In the genomic region with DNA sequence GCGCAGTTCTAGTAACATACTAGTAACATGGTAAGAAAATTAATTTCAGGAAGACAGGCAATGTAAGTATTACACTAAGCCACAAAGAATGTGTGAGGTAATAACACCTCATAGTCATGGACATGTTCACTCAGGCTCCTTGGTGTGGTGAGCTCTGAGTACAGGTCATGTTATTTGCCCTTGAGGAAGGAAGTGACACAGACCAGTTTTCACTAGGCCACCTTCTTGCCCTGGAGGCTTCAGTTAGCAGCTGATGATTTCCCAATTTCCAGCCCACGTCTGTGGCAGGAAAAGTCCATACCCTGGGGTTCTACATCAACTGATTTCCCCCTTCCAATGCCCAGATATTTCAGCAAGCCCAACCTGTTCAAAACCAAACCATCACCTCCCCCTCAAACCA, we compare ENCODE assay signal across 9 cellular contexts. TPM values are rescaled to one million over a fixed set of nuclear protein-coding genes. Genes with fewer than 3 reads are reported as not detected.
DNase-seq lines count a peak whose midpoint lies in the region; ATAC-seq, FAIRE-seq and TF ChIP-seq lines count a peak whose summit lies in the region.
"Had no signal": no experiment of that assay in that cellular context is flagged by ENCODE, and none has a peak within 500 bp of the region (broad histone marks: within the 10 kb centered on the region; RNA-seq: fewer than 3 reads in every experiment).

No MANE protein-coding gene starts in this region.

- no peaks in the 10 kb centered on the region for H3K36me3 Mint-ChIP-seq in natural killer cell treated with Interleukin-12 subunit alpha and Interleukin-12 subunit beta and Interleukin-15 and Interleukin-18, amount 100 ng/mL, for 72 hours
- H3K36me3 Mint-ChIP-seq in neural progenitor cell: peaks cover 12% of the 10 kb centered on the region

- H3K9me3 Mint-ChIP-seq in natural killer cell treated with Interleukin-12 subunit alpha and Interleukin-12 subunit beta and Interleukin-15 and Interleukin-18, amount 100 ng/mL, for 72 hours: no peaks in the 10 kb centered on the region
- H3K9me3 Mint-ChIP-seq in neural progenitor cell: no peaks in the 10 kb centered on the region
- H3K9me3 Mint-ChIP-seq: brain had no signal

- FAIRE-seq in bronchial epithelial cell (lab: Jason Lieb, UNC): peak; percentile 98

- H3K27ac Mint-ChIP-seq in natural killer cell treated with Interleukin-12 subunit alpha and Interleukin-12 subunit beta and Interleukin-15 and Interleukin-18, amount 100 ng/mL, for 72 hours: no peak overlapping the region
- no peak overlapping the region for H3K27ac Mint-ChIP-seq in neural progenitor cell

- H2AFZ ChIP-seq in Loucy (ENCODE audit: low read length): peak overlapping the region; percentile 24; the same call in 1 of the 2 replicates
- H2AFZ ChIP-seq in neural progenitor cell (replicated peaks): no peak overlapping the region

- peaks cover 13% of the 10 kb centered on the region for H3K4me1 ChIP-seq in Loucy (ENCODE audit: insufficient read depth, low read length, poor library complexity, severe bottlenecking)
- peaks cover 16% of the 10 kb centered on the region for H3K4me1 ChIP-seq in neural progenitor cell

- H3K27me3 ChIP-seq in Loucy (ENCODE audit: insufficient read depth, low read length, poor library complexity, severe bottlenecking): no peaks in the 10 kb centered on the region
- H3K27me3 ChIP-seq in bronchial epithelial cell (ENCODE audit: control insufficient read depth, insufficient read depth, low read length): no peaks in the 10 kb centered on the region
- H3K27me3 ChIP-seq in neural progenitor cell: no peaks in the 10 kb centered on the region

- H3K9ac ChIP-seq in Loucy (ENCODE audit: low read depth, low read length, poor library complexity, severe bottlenecking): peak overlapping the region; percentile 61
- H3K9ac ChIP-seq in neural progenitor cell: no peak overlapping the region

- H3K36me3 ChIP-seq in Loucy (ENCODE audit: insufficient read depth, low read length): no peaks in the 10 kb centered on the region
- no peaks in the 10 kb centered on the region for H3K36me3 ChIP-seq in bronchial epithelial cell (ENCODE audit: control insufficient read depth, insufficient read depth, low read length)
- no peaks in the 10 kb centered on the region for H3K36me3 ChIP-seq in neural progenitor cell

- H3K27me3 Mint-ChIP-seq in natural killer cell treated with Interleukin-12 subunit alpha and Interleukin-12 subunit beta and Interleukin-15 and Interleukin-18, amount 100 ng/mL, for 72 hours: no peaks in the 10 kb centered on the region
- no peaks in the 10 kb centered on the region for H3K27me3 Mint-ChIP-seq in neural progenitor cell (ENCODE audit: insufficient read depth, low read depth)
- H3K27me3 Mint-ChIP-seq: brain had no signal

- no peak overlapping the region for H3K4me3 ChIP-seq in Loucy (ENCODE audit: low read length, poor library complexity, severe bottlenecking)
- no peak overlapping the region for H3K4me3 ChIP-seq in bronchial epithelial cell (ENCODE audit: low read depth, low read length)
- H3K4me3 ChIP-seq in neural progenitor cell: no peak overlapping the region

- H3K9me3 ChIP-seq in Loucy (ENCODE audit: insufficient read depth, low read depth, low read length): no peaks in the 10 kb centered on the region
- no peaks in the 10 kb centered on the region for H3K9me3 ChIP-seq in neural progenitor cell (ENCODE audit: low read depth)

- in situ Hi-C loops in Caki2 (cut with HindIII; ENCODE audit: low pct_unique_long_range_greater_than_20kb, low sequenced_read_pairs): no loop called here

- peak; percentile 75 to 85 for ATAC-seq in natural killer cell treated with Interleukin-12 subunit alpha and Interleukin-12 subunit beta and Interleukin-15 and Interleukin-18, amount 100 ng/mL, for 72 hours
- ATAC-seq in GM21737 (IDR thresholded peaks at IDR 0.05; ENCODE audit: unreplicated experiment): no peak

- DNase-seq in Caki2 (ENCODE audit: low read depth) (peak; percentile 63), bronchial epithelial cell (ENCODE audit: low read depth) (peak; percentile 96), NCI-H1048 (lab: John Stamatoyannopoulos, UW) (no peak), NCI-H187 (lab: John Stamatoyannopoulos, UW) (no peak), neural progenitor cell (ENCODE audit: low spot score) (no peak)
- DNase-seq in natural killer cell treated with Interleukin-12 subunit alpha and Interleukin-12 subunit beta and Interleukin-15 and Interleukin-18, amount 100 ng/mL, for 72 hours (ENCODE audit: low spot score): no peak

- no peak for TF ChIP-seq CTCF in Loucy (conservative IDR thresholded peaks at IDR 0.05; ENCODE audit: low read length)
- TF ChIP-seq CTCF in bronchial epithelial cell (IDR thresholded peaks at IDR 0.05; ENCODE audit: insufficient read depth, low read length, severe bottlenecking): no peak
- TF ChIP-seq CTCF in neural progenitor cell (IDR thresholded peaks at IDR 0.05): no peak

- H3K27ac ChIP-seq in neural progenitor cell: no peak overlapping the region

- H3K79me2 ChIP-seq in Loucy (ENCODE audit: insufficient read depth, low read length): no peaks in the 10 kb centered on the region
- H3K79me2 ChIP-seq in neural progenitor cell (ENCODE audit: low read depth): peaks cover 47% of the 10 kb centered on the region

- peaks cover 2 to 5% of the 10 kb centered on the region in 2 donors for H3K4me1 Mint-ChIP-seq in natural killer cell treated with Interleukin-12 subunit alpha and Interleukin-12 subunit beta and Interleukin-15 and Interleukin-18, amount 100 ng/mL, for 72 hours (ENCODE audit: low read depth in 2 of 2)
- H3K4me1 Mint-ChIP-seq in neural progenitor cell: peaks cover 33% of the 10 kb centered on the region

- H4K20me1 ChIP-seq in Loucy (ENCODE audit: insufficient read depth, low read length, poor library complexity, severe bottlenecking): no peaks in the 10 kb centered on the region
- H4K20me1 ChIP-seq in neural progenitor cell (ENCODE audit: low read depth): no peaks in the 10 kb centered on the region

- H3F3A ChIP-seq in Loucy (ENCODE audit: low read depth) (no peaks in the 10 kb centered on the region), neural progenitor cell (ENCODE audit: low read depth) (peaks cover 13% of the 10 kb centered on the region)

- H3K4me2 ChIP-seq in Loucy (ENCODE audit: low read depth, low read length, poor library complexity, severe bottlenecking): peak overlapping the region; percentile 50
- H3K4me2 ChIP-seq in neural progenitor cell: no peak overlapping the region

- H3K4me3 Mint-ChIP-seq in natural killer cell treated with Interleukin-12 subunit alpha and Interleukin-12 subunit beta and Interleukin-15 and Interleukin-18, amount 100 ng/mL, for 72 hours: no peak overlapping the region
- no peak overlapping the region for H3K4me3 Mint-ChIP-seq in neural progenitor cell
- H3K4me3 Mint-ChIP-seq: brain had no signal

- H3K9me2 ChIP-seq in Loucy (replicated peaks; ENCODE audit: low read depth, low read length): no peaks in the 10 kb centered on the region

RNA-seq across cellular contexts. Expression of a gene that starts 6.7 kb away (rescaled TPM):
- total RNA-seq in Caki2 (2014; rRNA removed; shearing (Covaris generic); ENCODE audit: low replicate concordance): 21.3 and 24.8 TPM in 2 replicates
- 6.0 and 7.4 TPM in 2 replicates for total RNA-seq in bronchial epithelial cell
- total RNA-seq in natural killer cell treated with Interleukin-12 subunit alpha and Interleukin-12 subunit beta and Interleukin-15 and Interleukin-18, amount 100 ng/mL, for 72 hours: 10 to 100 TPM; 25.6 to 26.3 TPM
- total RNA-seq in neural progenitor cell (ENCODE audit: low replicate concordance): 44.2 and 81.0 TPM in 2 replicates

RNA-seq across cellular contexts. Expression of a gene that starts 6.7 kb away (rescaled TPM):
- not detected in 2 replicates for total RNA-seq in Caki2 (2014; rRNA removed; shearing (Covaris generic); ENCODE audit: low replicate concordance)
- total RNA-seq in bronchial epithelial cell: not detected in 2 replicates
- not detected for total RNA-seq in natural killer cell treated with Interleukin-12 subunit alpha and Interleukin-12 subunit beta and Interleukin-15 and Interleukin-18, amount 100 ng/mL, for 72 hours
- total RNA-seq in neural progenitor cell (ENCODE audit: low replicate concordance): not detected in 2 replicates

Comparison
In these comparisons a context has a peak if more than half of its experiments do, and no peak if none do; other contexts are left out.
1. DNase-seq: peak in Caki2 (single experiment) and bronchial epithelial cell (single experiment); none in natural killer cell treated with Interleukin-12 subunit alpha and Interleukin-12 subunit beta and Interleukin-15 and Interleukin-18, amount 100 ng/mL, for 72 hours (single experiment), NCI-H1048 (single experiment), NCI-H187 (0 of 2) and neural progenitor cell (single experiment).